In genomic region chr3:114052216-114052615, GRCh38 we compare ENCODE assay signal across 1 cellular context.
TF ChIP-seq lines count a peak whose summit lies in the region.

No MANE protein-coding gene starts in this region.

TF ChIP-seq in IMR-90, 13 proteins besides CTCF, POLR2A, EP300 and RAD21:
- TF ChIP-seq BHLHE40 (IDR thresholded peaks at IDR 0.05; ENCODE audit: low read depth, low read length) (no peak), RFX5 (IDR thresholded peaks at IDR 0.05; ENCODE audit: low read depth, low read length) (no peak), NFE2L2 (IDR thresholded peaks at IDR 0.05; ENCODE audit: low read depth, low read length) (no peak), MAZ (IDR thresholded peaks at IDR 0.05; ENCODE audit: borderline replicate concordance, low read depth, low read length) (no peak), MAFK (IDR thresholded peaks at IDR 0.05; ENCODE audit: low read depth, low read length) (no peak), FOS (IDR thresholded peaks at IDR 0.05; ENCODE audit: low read depth, low read length) (no peak), RCOR1 (IDR thresholded peaks at IDR 0.05; ENCODE audit: insufficient replicate concordance, low read length) (no peak), SMC3 (IDR thresholded peaks at IDR 0.05; ENCODE audit: low read depth, low read length) (no peak), MXI1 (IDR thresholded peaks at IDR 0.05; ENCODE audit: borderline replicate concordance, low read depth, low read length) (no peak), CEBPB (IDR thresholded peaks at IDR 0.05; ENCODE audit: low read depth, low read length) (no peak), ELK1 (IDR thresholded peaks at IDR 0.05; ENCODE audit: borderline replicate concordance, low read depth, low read length) (no peak), USF2 (IDR thresholded peaks at IDR 0.05; ENCODE audit: low read depth, low read length) (no peak), CHD1 (IDR thresholded peaks at IDR 0.05; ENCODE audit: low read depth, low read length) (no peak)
